10 cellular contexts compared by ENCODE assay signal in the genomic region with DNA sequence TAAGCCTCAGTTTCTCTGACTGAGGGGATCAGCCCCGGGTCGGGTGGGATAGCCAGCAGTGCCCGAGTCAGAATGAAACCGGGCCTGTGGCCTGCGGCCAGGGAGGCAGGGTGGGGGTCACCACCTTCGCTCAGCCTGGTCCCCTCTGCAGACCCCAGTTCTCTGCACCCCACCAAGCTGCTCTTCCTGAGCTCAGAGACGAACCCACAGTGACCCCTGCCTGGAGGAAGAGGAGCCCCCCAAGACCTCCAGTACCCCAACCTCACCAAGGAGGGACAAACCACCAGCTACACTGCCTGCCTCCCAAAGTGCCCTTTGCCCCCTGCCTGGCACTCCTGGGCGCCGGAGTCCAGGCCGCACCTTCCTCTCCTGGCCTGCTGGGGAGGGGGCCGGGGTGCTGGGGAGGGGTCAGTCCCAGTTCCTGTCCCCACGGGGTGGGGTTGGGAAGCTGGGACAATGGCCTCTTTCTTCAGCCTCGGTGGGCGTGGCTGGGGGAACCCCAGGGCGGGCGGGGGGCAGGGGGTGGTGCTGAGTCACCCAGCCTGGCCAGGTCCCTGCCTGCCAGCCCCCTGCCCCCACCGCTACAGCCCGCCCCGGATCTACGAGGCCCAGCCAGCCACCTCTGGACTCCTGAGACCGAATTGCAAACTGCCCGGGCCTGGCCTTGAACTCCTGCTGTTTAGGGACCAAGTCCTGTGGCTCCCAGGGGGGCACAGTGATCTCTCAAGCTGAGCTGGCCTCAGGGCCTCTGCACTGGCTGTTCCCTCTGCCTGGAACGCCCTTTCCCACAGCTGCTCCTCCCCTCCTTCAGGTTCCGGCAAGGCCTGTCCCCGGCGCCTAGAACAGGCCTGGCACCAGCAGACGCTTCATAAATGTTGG. TPM values are rescaled to one million over a fixed set of nuclear protein-coding genes. Genes with fewer than 3 reads are reported as not detected.
DNase-seq lines count a peak whose midpoint lies in the region; ATAC-seq and TF ChIP-seq lines count a peak whose summit lies in the region.
"Had no signal": no experiment of that assay in that cellular context is flagged by ENCODE, and none has a peak within 500 bp of the region (broad histone marks: within the 10 kb centered on the region; RNA-seq: fewer than 3 reads in every experiment).

No MANE protein-coding gene starts in this region.

- peaks cover 21% of the 10 kb centered on the region for H3K4me1 ChIP-seq in Panc1 (ENCODE audit: control insufficient read depth, insufficient read depth, low read length)
- no peaks in the 10 kb centered on the region for H3K4me1 ChIP-seq in effector memory CD4-positive, alpha-beta T cell (ENCODE audit: control insufficient read depth, insufficient read depth, low read length, poor library complexity, severe bottlenecking)

- POLR2A ChIA-PET in CD4-positive, alpha-beta T cell (lab: Charles Lee), result no interaction called here
- POLR2A ChIA-PET in Panc1 (lab: Charles Lee), result no interaction called here

- no peaks in the 10 kb centered on the region for H3K36me3 ChIP-seq in Panc1 (ENCODE audit: control insufficient read depth, insufficient read depth, low read length)
- peaks cover 61% of the 10 kb centered on the region for H3K36me3 ChIP-seq in effector memory CD4-positive, alpha-beta T cell (ENCODE audit: control insufficient read depth, insufficient read depth, low read length)

- TF ChIP-seq CTCF in CD4-positive, alpha-beta T cell (IDR thresholded peaks at IDR 0.05), result no peak
- no peak for TF ChIP-seq CTCF in Panc1 (IDR thresholded peaks at IDR 0.05)
- no peak for TF ChIP-seq CTCF in omental fat pad (IDR thresholded peaks at IDR 0.05)

- H3K27ac ChIP-seq in CD4-positive, alpha-beta T cell (ENCODE audit: low read depth, low read length), result no peak overlapping the region
- peak overlapping the region; percentile 63 for H3K27ac ChIP-seq in Panc1 (ENCODE audit: low read length)
- H3K27ac ChIP-seq in effector memory CD4-positive, alpha-beta T cell (ENCODE audit: insufficient read depth, low read length, poor library complexity, severe bottlenecking), result no peak overlapping the region

- no peak overlapping the region for H3K4me3 ChIP-seq in Panc1 (ENCODE audit: low read depth in 2 of 2, low read length in 2 of 2)
- no peak overlapping the region for H3K4me3 ChIP-seq in effector memory CD4-positive, alpha-beta T cell (ENCODE audit: insufficient read depth, low read depth, low read length, poor library complexity, severe bottlenecking)

- H3K36me3 Mint-ChIP-seq in CD4-positive, alpha-beta T cell (ENCODE audit: low read depth), result peaks cover 63% of the 10 kb centered on the region

- BruUV-seq in Panc1 (replicated peaks; lab: Mats Ljungman, UMichigan), result no TSS peak

- no peaks in the 10 kb centered on the region for H3K9me3 ChIP-seq in CD4-positive, alpha-beta T cell (ENCODE audit: control insufficient read depth, low read length)
- H3K9me3 ChIP-seq in Panc1 (ENCODE audit: control insufficient read depth, insufficient read depth, low read depth, low read length), result no peaks in the 10 kb centered on the region
- H3K9me3 ChIP-seq in effector memory CD4-positive, alpha-beta T cell (ENCODE audit: control insufficient read depth, low read length), result no peaks in the 10 kb centered on the region

- in situ Hi-C loops in Panc1 (cut with HindIII; ENCODE audit: low pct_unique_long_range_greater_than_20kb, low sequenced_read_pairs), result no loop called here

- ATAC-seq in CD4-positive, alpha-beta T cell (ENCODE audit: poor library complexity), result no peak
- ATAC-seq in Panc1, result peak; percentile 65
- peak; percentile 3 for ATAC-seq in omental fat pad (ENCODE audit: low FRiP score)
- ATAC-seq in HG02642 (IDR thresholded peaks at IDR 0.05; ENCODE audit: poor library complexity, unreplicated experiment), result no peak

- no peaks in the 10 kb centered on the region for H3K9me3 Mint-ChIP-seq in CD4-positive, alpha-beta T cell
- H3K9me3 Mint-ChIP-seq: activated naive CD8-positive, alpha-beta T cell treated with anti-CD3 and anti-CD28 coated beads, Interleukin-2, amount 10 ng/mL, durations not matched to agents 7 days and 5 days had no signal

- H3K27me3 Mint-ChIP-seq in CD4-positive, alpha-beta T cell, result no peaks in the 10 kb centered on the region
- H3K27me3 Mint-ChIP-seq: activated naive CD8-positive, alpha-beta T cell treated with anti-CD3 and anti-CD28 coated beads, Interleukin-2, amount 10 ng/mL, durations not matched to agents 7 days and 5 days had no signal

- no peaks in the 10 kb centered on the region for H3K27me3 ChIP-seq in CD4-positive, alpha-beta T cell (ENCODE audit: control insufficient read depth, insufficient read depth, low read length)
- no peaks in the 10 kb centered on the region for H3K27me3 ChIP-seq in Panc1 (ENCODE audit: control insufficient read depth, insufficient read depth, low read length)
- no peaks in the 10 kb centered on the region for H3K27me3 ChIP-seq in effector memory CD4-positive, alpha-beta T cell (replicated peaks; ENCODE audit: control insufficient read depth, insufficient read depth, low read length, poor library complexity, severe bottlenecking)

- intact Hi-C loops in CD4-positive, alpha-beta T cell (cut with DNase I, micrococcal nuclease), result no loop called here
- intact Hi-C loops in Panc1 (cut with micrococcal nuclease; ENCODE audit: unreplicated experiment), result no loop called here

- H3K4me3 Mint-ChIP-seq in CD4-positive, alpha-beta T cell, result no peak overlapping the region
- H3K4me3 Mint-ChIP-seq: activated naive CD8-positive, alpha-beta T cell treated with anti-CD3 and anti-CD28 coated beads, Interleukin-2, amount 10 ng/mL, durations not matched to agents 7 days and 5 days had no signal

- H3K27ac Mint-ChIP-seq in CD4-positive, alpha-beta T cell, result peak overlapping the region; percentile 54
- H3K27ac Mint-ChIP-seq: activated naive CD8-positive, alpha-beta T cell treated with anti-CD3 and anti-CD28 coated beads, Interleukin-2, amount 10 ng/mL, durations not matched to agents 7 days and 5 days had no signal

- CTCF ChIA-PET in CD4-positive, alpha-beta T cell (lab: Charles Lee), result no interaction called here
- CTCF ChIA-PET in Panc1 (lab: Charles Lee), result interaction anchor here (0.7 kb wide), 1 partner anchor 290 kb away, joined by 5 read pairs; a partner anchor contains a TSS

- DNase-seq in CD4-positive, alpha-beta T cell, result no peak
- DNase-seq in Panc1 (ENCODE audit: low read depth, low spot score) (no peak), fibroblast of peridontal ligament (ENCODE audit: extremely low read depth) (peak; percentile 35), omental fat pad (ENCODE audit: low spot score) (no peak), middle frontal gyrus (ENCODE audit: extremely low spot score, low spot score) (no peak), NCI-H2107 treated with DMSO at 0.1 percent for 48 hours (lab: John Stamatoyannopoulos, UW; ENCODE audit: unreplicated experiment) (no peak)
- no peak for DNase-seq in effector memory CD4-positive, alpha-beta T cell
- DNase-seq: activated naive CD8-positive, alpha-beta T cell treated with anti-CD3 and anti-CD28 coated beads, Interleukin-2, amount 10 ng/mL, durations not matched to agents 7 days and 5 days; GDM1 had no signal

- H3K4me1 Mint-ChIP-seq in CD4-positive, alpha-beta T cell (ENCODE audit: low read depth), result peaks cover 32% of the 10 kb centered on the region

RNA-seq across cellular contexts. Expression of a gene that starts 14.3 kb away (rescaled TPM):
- 10 to 100 TPM; 44.2 to 47.2 TPM for total RNA-seq in CD4-positive, alpha-beta T cell
- total RNA-seq in Panc1 (2021; ENCODE audit: unreplicated experiment), result 48.0 TPM
- 42.8 TPM for polyA plus RNA-seq in Panc1 (2012; ENCODE audit: insufficient read length)
- 10 to 100 TPM; 33.3 to 53.3 (median 38.4) TPM for total RNA-seq in omental fat pad

RNA-seq across cellular contexts. Expression of a gene that starts 44.8 kb away (rescaled TPM):
- 10 to 100 TPM; 14.5 to 16.5 TPM for total RNA-seq in CD4-positive, alpha-beta T cell
- total RNA-seq in Panc1 (2021; ENCODE audit: unreplicated experiment) (36.7 TPM), omental fat pad (10 to 100 TPM; 10.6 to 21.6 (median 11.2) TPM)
- 31.6 TPM for polyA plus RNA-seq in Panc1 (2012; ENCODE audit: insufficient read length)

Comparison
In these comparisons a context has a peak if more than half of its experiments do, and no peak if none do; other contexts are left out.
1. ATAC-seq: peak in Panc1 (single experiment) and omental fat pad (single experiment); none in CD4-positive, alpha-beta T cell (single experiment) and HG02642 (single experiment).